24 cellular contexts compared by ENCODE assay signal in the genomic region with DNA sequence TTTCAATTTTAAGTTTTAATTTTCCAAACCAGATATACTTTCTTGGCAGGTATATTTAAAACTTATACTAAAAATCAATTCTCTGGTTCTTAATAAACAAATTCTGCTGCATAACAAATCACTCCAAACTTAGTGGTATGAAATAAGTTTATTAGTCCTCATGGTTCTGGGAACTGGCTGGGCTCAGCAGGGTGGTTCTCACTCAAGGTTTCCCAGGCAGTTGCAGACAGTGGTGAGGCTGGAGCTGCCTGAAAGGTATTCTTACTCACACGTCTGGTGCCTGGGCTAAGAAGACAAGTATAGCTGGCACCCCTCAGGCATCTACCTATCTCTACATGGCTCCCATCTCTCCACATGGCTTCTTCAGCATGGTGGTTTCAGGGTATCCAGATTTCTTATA.
DNase-seq lines count a peak whose midpoint lies in the region; ATAC-seq, FAIRE-seq and TF ChIP-seq lines count a peak whose summit lies in the region.
"Had no signal": no experiment of that assay in that cellular context is flagged by ENCODE, and none has a peak within 500 bp of the region (broad histone marks: within the 10 kb centered on the region; RNA-seq: fewer than 3 reads in every experiment).

No MANE protein-coding gene starts in this region.

- H3K27me3 ChIP-seq in HepG2 (ENCODE audit: control insufficient read depth in 1 of 2, insufficient read depth in 2 of 2, low read length in 2 of 2) (no peaks in the 10 kb centered on the region; a peak in 1 of 5 replicates), right lobe of liver (no peaks in the 10 kb centered on the region), PC-3 (ENCODE audit: low read length) (peaks cover 74% of the 10 kb centered on the region)
- H3K27me3 ChIP-seq: BLaER1 had no signal

- CTCF ChIA-PET in HepG2 (lab: Yijun Ruan, JAX; ENCODE audit: low intra/inter-chr PET ratio, low total read pairs) (no interaction called here), PC-3 (lab: Charles Lee) (no interaction called here)

- H3K79me2 ChIP-seq in HepG2 (ENCODE audit: insufficient read depth, low read length) (no peaks in the 10 kb centered on the region), PC-3 (ENCODE audit: low read length) (no peaks in the 10 kb centered on the region)

- no peak for TF ChIP-seq POLR2A in HepG2 (IDR thresholded peaks at IDR 0.05; ENCODE audit: insufficient read depth in 1 of 2, low read depth in 2 of 2, low read length in 2 of 2)
- no peak for TF ChIP-seq POLR2A in right lobe of liver (IDR thresholded peaks at IDR 0.05)

- no peak for TF ChIP-seq CTCF in HepG2 (CRISPR knock-in tag; IDR thresholded peaks at IDR 0.05)
- no peak for TF ChIP-seq CTCF in right lobe of liver (IDR thresholded peaks at IDR 0.05)
- TF ChIP-seq CTCF in PC-3 (conservative IDR thresholded peaks at IDR 0.05; ENCODE audit: low read depth, low read length), result no peak

- H3K9me2 ChIP-seq in PC-3 (replicated peaks; ENCODE audit: low read length), result no peaks in the 10 kb centered on the region

- H3K36me3 ChIP-seq in HepG2 (replicated peaks in 1 of 2; ENCODE audit: control insufficient read depth in 1 of 2, insufficient read depth in 2 of 2, low read length in 2 of 2), result no peaks in the 10 kb centered on the region
- no peaks in the 10 kb centered on the region for H3K36me3 ChIP-seq in right lobe of liver
- no peaks in the 10 kb centered on the region for H3K36me3 ChIP-seq in PC-3 (ENCODE audit: low read depth, low read length)
- H3K36me3 ChIP-seq: BE2C, BLaER1 had no signal

- no peak for TF ChIP-seq RAD21 in HepG2 (CRISPR knock-in tag; IDR thresholded peaks at IDR 0.05)

- POLR2A ChIA-PET in HepG2 (lab: Yijun Ruan, JAX) (no interaction called here), PC-3 (lab: Charles Lee; ENCODE audit: unreplicated experiment) (no interaction called here)

- H3K9ac ChIP-seq in HepG2 (ENCODE audit: insufficient read depth, low read depth, low read length), result no peak overlapping the region
- no peak overlapping the region for H3K9ac ChIP-seq in PC-3 (ENCODE audit: low read length)
- H3K9ac ChIP-seq: BLaER1 had no signal

- whole genome bisulfite sequencing in HepG2 (ENCODE audit: low lambda C conversion rate), result no CpG with 5 or more reads among the region's 1 CpG
- WGBS in right lobe of liver (ENCODE audit: insufficient coverage, low coverage, low lambda C conversion rate, missing lambda C conversion rate), result 38% methylated on average over 1 of the region's 1 CpG

- intact Hi-C loops in HepG2 (cut with micrococcal nuclease; ENCODE audit: unreplicated experiment), result no loop called here
- intact Hi-C loops in right lobe of liver (cut with DNase I), result no loop called here
- intact Hi-C loops in PC-3 (cut with micrococcal nuclease), result no loop called here

- no peak overlapping the region for H3K4me2 ChIP-seq in HepG2 (ENCODE audit: low read depth, low read length)
- no peak overlapping the region for H3K4me2 ChIP-seq in PC-3 (ENCODE audit: low read length)
- H3K4me2 ChIP-seq: BLaER1 had no signal

- H3K9me3 ChIP-seq in HepG2 (ENCODE audit: low read length), result no peaks in the 10 kb centered on the region
- H3K9me3 ChIP-seq in right lobe of liver, result no peaks in the 10 kb centered on the region
- H3K9me3 ChIP-seq in PC-3 (ENCODE audit: low read length), result no peaks in the 10 kb centered on the region
- H3K9me3 ChIP-seq: BE2C, BLaER1 had no signal

- H3K4me1 ChIP-seq in HepG2 (ENCODE audit: insufficient read depth, low read length) (no peaks in the 10 kb centered on the region), right lobe of liver (no peaks in the 10 kb centered on the region), PC-3 (ENCODE audit: insufficient read depth, low read length) (no peaks in the 10 kb centered on the region)
- H3K4me1 ChIP-seq: BE2C, BLaER1 had no signal

- H3K4me3 ChIP-seq in HepG2 (replicated peaks in 1 of 3; ENCODE audit: insufficient read depth in 1 of 3, low read depth in 2 of 3, low read length in 3 of 3) (no peak overlapping the region), right lobe of liver (no peak overlapping the region), PC-3 (ENCODE audit: low read length) (no peak overlapping the region)
- H3K4me3 ChIP-seq: BLaER1, GM12878 had no signal

- no peaks in the 10 kb centered on the region for H3F3A ChIP-seq in PC-3 (ENCODE audit: low read length, unreplicated experiment)

- ATAC-seq in HepG2, result no peak
- ATAC-seq in right lobe of liver, result no peak
- ATAC-seq in PC-3, result no peak
- ATAC-seq: GM12878 had no signal

- no peak for FAIRE-seq in HepG2 (lab: Jason Lieb, UNC)
- peak; percentile 81 for FAIRE-seq in HTR-8/SVneo (lab: Jason Lieb, UNC)
- FAIRE-seq: GM12878, GM12892, GM18507 had no signal

- H2AFZ ChIP-seq in HepG2 (ENCODE audit: low read length) (no peak overlapping the region), PC-3 (ENCODE audit: low read length) (no peak overlapping the region)

- TF ChIP-seq EP300 in HepG2 (IDR thresholded peaks at IDR 0.05; ENCODE audit: low read depth in 2 of 2, low read length in 2 of 2) (no peak), HepG2 (CRISPR knock-in tag; IDR thresholded peaks at IDR 0.05; ENCODE audit: borderline replicate concordance) (no peak)

- no peak overlapping the region for H3K27ac ChIP-seq in HepG2 (ENCODE audit: extremely low read length, insufficient read depth, low read length)
- H3K27ac ChIP-seq in right lobe of liver, result no peak overlapping the region
- H3K27ac ChIP-seq in PC-3 (ENCODE audit: low read length), result no peak overlapping the region
- H3K27ac ChIP-seq: BLaER1 had no signal

- in situ Hi-C loops in HepG2 (cut with HindIII; ENCODE audit: extremely low pct_ligation_motif_present, low pct_unique_long_range_greater_than_20kb), result no loop called here

- DNase-seq in HepG2 (ENCODE audit: low spot score) (no peak), right lobe of liver (no peak), HTR-8/SVneo (ENCODE audit: insufficient read length, low spot score) (no peak), NAMALWA (ENCODE audit: low spot score) (no peak), PC-3 (no peak)
- DNase-seq: 8988T; ACHN; BE2C; C1 segment of cervical spinal cord; CD4-positive, alpha-beta memory T cell; CD4-positive, CD25-positive, alpha-beta regulatory T cell; CD8-positive, alpha-beta memory T cell; COR-L47; DMS 273 treated with DMSO at 0.1 percent for 48 hours; DMS153; DMS53; DMS79; DND-41; EL; GDM1 had no signal

- BruUV-seq in HepG2 (replicated peaks; lab: Mats Ljungman, UMichigan) (no TSS peak), PC-3 (replicated peaks; lab: Mats Ljungman, UMichigan) (no TSS peak)

- H4K20me1 ChIP-seq in HepG2 (ENCODE audit: insufficient read depth, low read length), result no peaks in the 10 kb centered on the region
- H4K20me1 ChIP-seq in PC-3 (ENCODE audit: low read length), result no peaks in the 10 kb centered on the region
- H4K20me1 ChIP-seq: BLaER1 had no signal

TF ChIP-seq in HepG2, 621 proteins besides CTCF, POLR2A, EP300 and RAD21:
- TF ChIP-seq ZNF331 (CRISPR knock-in tag; IDR thresholded peaks at IDR 0.05) (peak; percentile 73), KDM3A (CRISPR knock-in tag; IDR thresholded peaks at IDR 0.05; ENCODE audit: low read depth) (no peak), ZNF136 (CRISPR knock-in tag; IDR thresholded peaks at IDR 0.05; ENCODE audit: low read depth) (no peak), PRDM4 (CRISPR knock-in tag; IDR thresholded peaks at IDR 0.05; ENCODE audit: borderline replicate concordance) (no peak)
